Comparison of ENCODE assay signal across 11 cellular contexts in the genomic region with DNA sequence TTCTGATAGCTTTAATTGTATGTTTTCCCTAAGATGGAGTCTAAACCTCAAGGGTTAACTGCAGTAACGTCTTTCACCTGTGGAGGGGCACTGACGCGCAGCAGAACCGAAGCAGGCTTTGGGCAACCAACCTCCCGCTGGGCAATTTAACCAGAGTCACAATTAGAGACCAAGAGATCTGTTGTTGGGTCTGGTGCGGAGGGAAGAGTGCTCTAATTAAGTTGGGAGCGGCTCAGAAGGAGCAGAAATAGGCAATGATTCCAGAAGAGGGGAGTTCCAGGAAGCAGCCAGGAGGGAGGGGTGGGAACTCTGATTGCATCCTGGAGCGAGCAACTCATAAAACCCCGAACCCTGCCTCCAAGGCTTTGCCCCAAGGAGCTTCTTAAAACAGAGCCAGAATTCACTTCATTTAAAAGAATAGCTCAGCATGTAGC.
A peak's percentile ranks its signal among the peaks of the same experiment; 100 is the strongest.
DNase-seq lines count a peak whose midpoint lies in the region; ATAC-seq and TF ChIP-seq lines count a peak whose summit lies in the region.
"Had no signal": no experiment of that assay in that cellular context is flagged by ENCODE, and none has a peak within 500 bp of the region (broad histone marks: within the 10 kb centered on the region; RNA-seq: fewer than 3 reads in every experiment).

No MANE protein-coding gene starts in this region.

- peaks cover 25% of the 10 kb centered on the region for H4K20me1 ChIP-seq in GM23338 (replicated peaks; ENCODE audit: insufficient read depth)

- no peaks in the 10 kb centered on the region for H3K9me3 Mint-ChIP-seq in GM23338
- H3K9me3 Mint-ChIP-seq: T-helper 2 cell treated with Interferon-gamma antibody and Interleukin-4, amounts not matched to agents 5 μg/mL and 100 μg/mL, for 36 hours had no signal

- H3K36me3 Mint-ChIP-seq in GM23338 (ENCODE audit: low read depth) = no peaks in the 10 kb centered on the region

- H3K9me3 ChIP-seq in iPS DF 6.9 (ENCODE audit: control insufficient read depth, insufficient read depth, low read length) = no peaks in the 10 kb centered on the region

- H3K27ac Mint-ChIP-seq in GM23338 = no peak overlapping the region
- H3K27ac Mint-ChIP-seq: T-helper 2 cell treated with Interferon-gamma antibody and Interleukin-4, amounts not matched to agents 5 μg/mL and 100 μg/mL, for 36 hours had no signal

- peak overlapping the region; percentile 10; the same call in 1 of the 2 replicates for H3K4me2 ChIP-seq in GM23338

- no peaks in the 10 kb centered on the region for H3K9me2 ChIP-seq in GM23338 (ENCODE audit: insufficient read depth)

- H3K79me2 ChIP-seq in GM23338 (replicated peaks; ENCODE audit: insufficient read depth) = no peaks in the 10 kb centered on the region

- intact Hi-C loops in lower leg skin (cut with DNase I; ENCODE audit: low total_unique reads) = no loop called here

- H2AFZ ChIP-seq in GM23338 = no peak overlapping the region

- no peak for TF ChIP-seq POLR2A in lower leg skin (IDR thresholded peaks at IDR 0.05)

- H3K4me3 Mint-ChIP-seq in GM23338 = peak overlapping the region; percentile 39
- H3K4me3 Mint-ChIP-seq: T-helper 2 cell treated with Interferon-gamma antibody and Interleukin-4, amounts not matched to agents 5 μg/mL and 100 μg/mL, for 36 hours had no signal

- DNase-seq in GM12865 (ENCODE audit: low read depth) (peak; percentile 9), GM23338 (ENCODE audit: low spot score) (peak; percentile 92), NCI-H2227 (lab: John Stamatoyannopoulos, UW; ENCODE audit: unreplicated experiment) (peak; percentile 88), iPS DF 6.9 (ENCODE audit: low read depth, low spot score) (peak; percentile 58), T-helper 9 cell (no peak), lower leg skin (ENCODE audit: low spot score in 2 of 2) (no peak)
- DNase-seq: aorta had no signal

- H3K4me1 Mint-ChIP-seq in GM23338 = peaks cover 15% of the 10 kb centered on the region

- H3K36me3 ChIP-seq in GM23338 (ENCODE audit: insufficient read depth) (no peaks in the 10 kb centered on the region), iPS DF 6.9 (ENCODE audit: control insufficient read depth, insufficient read depth, low read length) (no peaks in the 10 kb centered on the region)

- peaks cover 68% of the 10 kb centered on the region for H3K27me3 Mint-ChIP-seq in GM23338 (ENCODE audit: insufficient read depth, low read depth, poor library complexity)

- WGBS in iPS DF 6.9 (ENCODE audit: insufficient coverage, insufficient read length) = no CpG with 5 or more reads among the region's 9 CpGs
- WGBS in lower leg skin, 2 donors = 3 to 5% methylated on average over 9 of the region's 9 CpGs

- H3K27me3 ChIP-seq in GM23338 (ENCODE audit: insufficient read depth) (peaks cover 100% of the 10 kb centered on the region), iPS DF 6.9 (ENCODE audit: control insufficient read depth, insufficient read depth, low read length) (peaks cover 39% of the 10 kb centered on the region)

- ATAC-seq in GM23338 (peak; percentile 88), HG02763 (IDR thresholded peaks at IDR 0.05; ENCODE audit: unreplicated experiment) (no peak), HG02970 (IDR thresholded peaks at IDR 0.05; ENCODE audit: low FRiP score, unreplicated experiment) (no peak)
- ATAC-seq: left lobe of liver had no signal

- H3K4me3 ChIP-seq in GM12865 (ENCODE audit: low read depth, low read length) (no peak overlapping the region), GM23338 (peak overlapping the region; percentile 4; the same call in 1 of the 2 replicates), iPS DF 6.9 (ENCODE audit: low read length) (no peak overlapping the region), lower leg skin (ENCODE audit: low read depth, poor library complexity, severe bottlenecking) (no peak overlapping the region)

- TF ChIP-seq CTCF in GM12865 (IDR thresholded peaks at IDR 0.05; ENCODE audit: insufficient read depth, low read depth, low read length, missing control alignments) (no peak), GM23338 (conservative IDR thresholded peaks at IDR 0.05; ENCODE audit: low read depth in 2 of 2) (peak; percentile 43 to 54), lower leg skin (IDR thresholded peaks at IDR 0.05) (no peak)

- H3K27ac ChIP-seq in GM23338 (ENCODE audit: low read depth) = no peak overlapping the region
- no peak overlapping the region for H3K27ac ChIP-seq in iPS DF 6.9 (ENCODE audit: low read length)

- no peaks in the 10 kb centered on the region for H3F3A ChIP-seq in GM23338 (replicated peaks; ENCODE audit: low read depth)

- H3K4me1 ChIP-seq in GM23338 (ENCODE audit: insufficient read depth) (0 out of 2 replicates have a peak, but pooled peaks cover 11% of the 10 kb centered on the region), iPS DF 6.9 (ENCODE audit: control insufficient read depth, insufficient read depth, low read length) (peaks cover 1% of the 10 kb centered on the region; the same call in 1 of the 2 replicates)

TF ChIP-seq in GM23338, 12 proteins besides CTCF, POLR2A, EP300 and RAD21:
- TF ChIP-seq ZNF331 (CRISPR knock-in tag; IDR thresholded peaks at IDR 0.05; ENCODE audit: low read depth) (no peak), EZH2phosphoT487 (IDR thresholded peaks at IDR 0.05; ENCODE audit: unreplicated experiment) (no peak), NANOG (IDR thresholded peaks at IDR 0.05; ENCODE audit: borderline replicate concordance) (peak; percentile 62), CREB1 (CRISPR knock-in tag; IDR thresholded peaks at IDR 0.05; ENCODE audit: low read depth) (peak; percentile 56; the same call in 1 of the 2 replicates), POLR2AphosphoS5 (IDR thresholded peaks at IDR 0.05; ENCODE audit: low read depth) (peak; percentile 53)

Comparison
In these comparisons a context has a peak if more than half of its experiments do, and no peak if none do; other contexts are left out.
1. DNase-seq: peak in GM12865 (single experiment), GM23338 (single experiment), NCI-H2227 (single experiment) and iPS DF 6.9 (single experiment); none in T-helper 9 cell (single experiment) and lower leg skin (0 of 2).
2. CTCF ChIP-seq: peak in GM23338 (2 of 2); none in GM12865 (single experiment) and lower leg skin (0 of 3).